In genomic region chr17:44344939-44345496, GRCh38 we compare ENCODE assay signal across 8 cellular contexts. TPM values are rescaled to one million over a fixed set of nuclear protein-coding genes. Genes with fewer than 3 reads are reported as not detected.
DNase-seq lines count a peak whose midpoint lies in the region; ATAC-seq, FAIRE-seq and TF ChIP-seq lines count a peak whose summit lies in the region.

TSS of gene GRN (plus strand) at chr17:44345302. CDS start at chr17:44349165, 3,863 bp downstream.

- H3K36me3 Mint-ChIP-seq in activated naive CD4-positive, alpha-beta T cell treated with anti-CD3 and anti-CD28 coated beads, Interleukin-2, amount 10 ng/mL, durations not matched to agents 7 days and 5 days = peaks cover 3% of the 10 kb centered on the region

- peak within 1 kb of the TSS; percentile 70 for H3K9ac ChIP-seq in SK-N-MC (ENCODE audit: insufficient read length)

- CTCF ChIA-PET in activated naive CD4-positive, alpha-beta T cell treated with anti-CD3 and anti-CD28 coated beads, Interleukin-2, amount 10 ng/mL, durations not matched to agents 7 days and 5 days (lab: Charles Lee) = interaction anchor here (0.8 to 2.0 kb wide), 14 partner anchors 9 to 1445 kb away, joined by 3 to 21 read pairs (median 4); no protein-coding TSS in a partner anchor

- no peak for TF ChIP-seq CTCF in gastroesophageal sphincter (IDR thresholded peaks at IDR 0.05)
- TF ChIP-seq CTCF in neutrophil (IDR thresholded peaks at IDR 0.05) = no peak

- peaks cover 31% of the 10 kb centered on the region for H3K27me3 Mint-ChIP-seq in activated naive CD4-positive, alpha-beta T cell treated with anti-CD3 and anti-CD28 coated beads, Interleukin-2, amount 10 ng/mL, durations not matched to agents 7 days and 5 days

- peak; percentile 99 for DNase-seq in EH (ENCODE audit: low read depth)
- peak; percentile 98 for DNase-seq in H54 (ENCODE audit: insufficient read length, low spot score)
- peak; percentile 98 for DNase-seq in MV-4-11 (lab: John Stamatoyannopoulos, UW)
- peak; percentile 99 for DNase-seq in SK-N-MC (ENCODE audit: low read depth, low spot score)
- peak; percentile 93 for DNase-seq in activated naive CD4-positive, alpha-beta T cell treated with anti-CD3 and anti-CD28 coated beads, Interleukin-2, amount 10 ng/mL, durations not matched to agents 7 days and 5 days
- peak; percentile 49 to 98 (median 94) for DNase-seq in substantia nigra (lab: John Stamatoyannopoulos, UW)

- peak; percentile 99 for ATAC-seq in gastroesophageal sphincter

- H3K4me3 ChIP-seq in SK-N-MC (peak within 1 kb of the TSS; percentile 88), gastroesophageal sphincter (peak within 1 kb of the TSS; percentile 83 to 97), neutrophil (ENCODE audit: low read depth in 1 of 2, low read length in 1 of 2) (peak within 1 kb of the TSS; percentile 74 to 93)

- no peaks in the 10 kb centered on the region for H3K9me3 Mint-ChIP-seq in activated naive CD4-positive, alpha-beta T cell treated with anti-CD3 and anti-CD28 coated beads, Interleukin-2, amount 10 ng/mL, durations not matched to agents 7 days and 5 days

- H3K36me3 ChIP-seq in SK-N-MC (ENCODE audit: insufficient read depth, low read length) (no peaks in the 10 kb centered on the region), gastroesophageal sphincter (peaks cover 0 to 15% of the 10 kb centered on the region in 2 donors), neutrophil (peaks cover 15% of the 10 kb centered on the region)

- peaks cover 28% of the 10 kb centered on the region for H3K4me1 Mint-ChIP-seq in activated naive CD4-positive, alpha-beta T cell treated with anti-CD3 and anti-CD28 coated beads, Interleukin-2, amount 10 ng/mL, durations not matched to agents 7 days and 5 days

- FAIRE-seq in H54 (lab: Jason Lieb, UNC) = peak; percentile 52

- H3K27ac Mint-ChIP-seq in activated naive CD4-positive, alpha-beta T cell treated with anti-CD3 and anti-CD28 coated beads, Interleukin-2, amount 10 ng/mL, durations not matched to agents 7 days and 5 days = peak within 1 kb of the TSS; percentile 51

- H3K9me3 ChIP-seq in SK-N-MC (ENCODE audit: low read depth, low read length) (no peaks in the 10 kb centered on the region), gastroesophageal sphincter (no peaks in the 10 kb centered on the region), neutrophil (no peaks in the 10 kb centered on the region)

- H3K27ac ChIP-seq in SK-N-MC = no peak within 1 kb of the TSS
- peak within 1 kb of the TSS; percentile 87 to 91 (median 88) for H3K27ac ChIP-seq in gastroesophageal sphincter
- H3K27ac ChIP-seq in neutrophil = peak within 1 kb of the TSS; percentile 93
- peak within 1 kb of the TSS; percentile 82 for H3K27ac ChIP-seq in substantia nigra (ENCODE audit: low read depth, low read length, poor library complexity, severe bottlenecking)

- H3K27me3 ChIP-seq in gastroesophageal sphincter = no peaks in the 10 kb centered on the region
- H3K27me3 ChIP-seq in neutrophil = no peaks in the 10 kb centered on the region

- peak; percentile 73 for TF ChIP-seq POLR2A in H54 (IDR thresholded peaks at IDR 0.05; ENCODE audit: low read depth, low read length)
- peak; percentile 70 to 82 for TF ChIP-seq POLR2A in gastroesophageal sphincter (IDR thresholded peaks at IDR 0.05)

- peaks cover 0 to 30% (median 12%) of the 10 kb centered on the region in 3 donors for H3K4me1 ChIP-seq in gastroesophageal sphincter
- H3K4me1 ChIP-seq in neutrophil (ENCODE audit: control insufficient read depth in 1 of 2, insufficient read depth in 1 of 2, low read depth in 1 of 2, low read length in 1 of 2) = peaks cover 89 to 90% of the 10 kb centered on the region in 2 experiments

- 0% methylated on average over 5 to 9 of the region's 26 CpGs for WGBS in gastroesophageal sphincter (ENCODE audit: low coverage in 1 of 2), 2 donors

- peak within 1 kb of the TSS; percentile 87 for H3K4me3 Mint-ChIP-seq in activated naive CD4-positive, alpha-beta T cell treated with anti-CD3 and anti-CD28 coated beads, Interleukin-2, amount 10 ng/mL, durations not matched to agents 7 days and 5 days

- TF ChIP-seq EP300 in gastroesophageal sphincter (IDR thresholded peaks at IDR 0.05) = no peak

RNA-seq across cellular contexts. Expression of gene GRN, which starts in this region (rescaled TPM):
- 100 to 1,000 TPM; 108 to 237 (median 182) TPM for total RNA-seq in gastroesophageal sphincter
